ENCODE assay signal across 18 cellular contexts in genomic region chr4:177320721-177321120, GRCh38. TPM values are rescaled to one million over a fixed set of nuclear protein-coding genes. Genes with fewer than 3 reads are reported as not detected.
DNase-seq lines count a peak whose midpoint lies in the region; ATAC-seq and TF ChIP-seq lines count a peak whose summit lies in the region.
"Had no signal": no experiment of that assay in that cellular context is flagged by ENCODE, and none has a peak within 500 bp of the region (broad histone marks: within the 10 kb centered on the region; RNA-seq: fewer than 3 reads in every experiment).

No MANE protein-coding gene starts in this region.

- H3K4me3 ChIP-seq in DND-41 (ENCODE audit: low read depth in 1 of 2, low read length in 2 of 2) (no peak overlapping the region), colonic mucosa (no peak overlapping the region)
- H3K4me3 ChIP-seq: GM23338, K562 had no signal

- H3K4me3 Mint-ChIP-seq in activated T-cell treated with anti-CD3 and anti-CD28 coated beads, Interleukin-2, amount 50 U/mL, for 72 hours = no peak overlapping the region
- H3K4me3 Mint-ChIP-seq in activated T-cell treated with anti-CD3 and anti-CD28 coated beads, Interleukin-2, amount 50 U/mL, for 4 hours = no peak overlapping the region
- no peak overlapping the region for H3K4me3 Mint-ChIP-seq in activated T-helper 2 cell treated with anti-CD3 and anti-CD28 coated beads, Interferon-gamma antibody, Interleukin-2, Interleukin-4, amounts not matched to agents 10 μg/mL and 5 μg/mL and 100 μg/mL, durations not matched to agents 14 hours and 24 hours and 36 hours (ENCODE audit: low read depth)
- H3K4me3 Mint-ChIP-seq: GM23338 had no signal

- H4K20me1 ChIP-seq in DND-41 (ENCODE audit: insufficient read depth, low read length) = peaks cover 73% of the 10 kb centered on the region

- peaks cover 89% of the 10 kb centered on the region for H3K4me1 ChIP-seq in DND-41 (ENCODE audit: insufficient read depth, low read length)
- no peaks in the 10 kb centered on the region for H3K4me1 ChIP-seq in colonic mucosa

- H3K4me1 Mint-ChIP-seq in activated T-cell treated with anti-CD3 and anti-CD28 coated beads, Interleukin-2, amount 50 U/mL, for 72 hours (ENCODE audit: low read depth) = peaks cover 33% of the 10 kb centered on the region
- H3K4me1 Mint-ChIP-seq in activated T-cell treated with anti-CD3 and anti-CD28 coated beads, Interleukin-2, amount 50 U/mL, for 4 hours (ENCODE audit: low read depth) = peaks cover 56% of the 10 kb centered on the region
- H3K4me1 Mint-ChIP-seq in activated T-helper 2 cell treated with anti-CD3 and anti-CD28 coated beads, Interferon-gamma antibody, Interleukin-2, Interleukin-4, amounts not matched to agents 10 μg/mL and 5 μg/mL and 100 μg/mL, durations not matched to agents 14 hours and 24 hours and 36 hours (ENCODE audit: low read depth) = peaks cover 83% of the 10 kb centered on the region

- no peaks in the 10 kb centered on the region for H3K9me3 ChIP-seq in DND-41 (ENCODE audit: insufficient read depth, low read length, severe bottlenecking)
- no peaks in the 10 kb centered on the region for H3K9me3 ChIP-seq in colonic mucosa
- H3K9me3 ChIP-seq: BE2C had no signal

- DNase-seq in activated T-cell treated with anti-CD3 and anti-CD28 coated beads, Interleukin-2, amount 50 U/mL, for 72 hours = no peak
- DNase-seq in activated T-cell treated with anti-CD3 and anti-CD28 coated beads, Interleukin-2, amount 50 U/mL, for 4 hours = no peak
- DNase-seq in DND-41 (no peak), left cardiac atrium (no peak), OCI-M2 (lab: John Stamatoyannopoulos, UW; ENCODE audit: unreplicated experiment) (no peak), colonic mucosa (no peak)
- DNase-seq in activated T-helper 2 cell treated with anti-CD3 and anti-CD28 coated beads, Interferon-gamma antibody, Interleukin-2, Interleukin-4, amounts not matched to agents 10 μg/mL and 5 μg/mL and 100 μg/mL, durations not matched to agents 14 hours and 24 hours and 36 hours (ENCODE audit: low spot score) = no peak
- DNase-seq: BE2C, DMS 273 treated with DMSO at 0.1 percent for 48 hours, MV-4-11, NCI-H1417, NCI-H1930, NCI-H2171, NCI-H446 treated with DMSO at 0.1 percent for 48 hours, PC-3 had no signal

- intact Hi-C loops in activated T-helper 2 cell treated with anti-CD3 and anti-CD28 coated beads, Interferon-gamma antibody, Interleukin-2, Interleukin-4, amounts not matched to agents 10 μg/mL and 5 μg/mL and 100 μg/mL, durations not matched to agents 14 hours and 24 hours and 36 hours (cut with micrococcal nuclease) = loop anchor here (5.0 kb wide), 1 partner anchor 68 kb away; no protein-coding TSS in a partner anchor
- intact Hi-C loops in left cardiac atrium (cut with DNase I) (no loop called here), colonic mucosa (cut with DNase I) (no loop called here)

- H3K9me3 Mint-ChIP-seq in activated T-cell treated with anti-CD3 and anti-CD28 coated beads, Interleukin-2, amount 50 U/mL, for 72 hours = peaks cover 0 to 2% of the 10 kb centered on the region in 2 donors
- H3K9me3 Mint-ChIP-seq in activated T-cell treated with anti-CD3 and anti-CD28 coated beads, Interleukin-2, amount 50 U/mL, for 4 hours = no peaks in the 10 kb centered on the region
- no peaks in the 10 kb centered on the region for H3K9me3 Mint-ChIP-seq in activated T-helper 2 cell treated with anti-CD3 and anti-CD28 coated beads, Interferon-gamma antibody, Interleukin-2, Interleukin-4, amounts not matched to agents 10 μg/mL and 5 μg/mL and 100 μg/mL, durations not matched to agents 14 hours and 24 hours and 36 hours
- H3K9me3 Mint-ChIP-seq: GM23338 had no signal

- H3K27ac ChIP-seq in DND-41 (ENCODE audit: low read length) = no peak overlapping the region
- no peak overlapping the region for H3K27ac ChIP-seq in colonic mucosa
- H3K27ac ChIP-seq: RWPE1 had no signal

- no peaks in the 10 kb centered on the region for H3K27me3 ChIP-seq in DND-41 (ENCODE audit: insufficient read depth, low read length, poor library complexity)
- H3K27me3 ChIP-seq in colonic mucosa = no peaks in the 10 kb centered on the region
- H3K27me3 ChIP-seq: BE2C had no signal

- H3K27ac Mint-ChIP-seq in activated T-cell treated with anti-CD3 and anti-CD28 coated beads, Interleukin-2, amount 50 U/mL, for 72 hours = peak overlapping the region; percentile 28
- H3K27ac Mint-ChIP-seq in activated T-helper 2 cell treated with anti-CD3 and anti-CD28 coated beads, Interferon-gamma antibody, Interleukin-2, Interleukin-4, amounts not matched to agents 10 μg/mL and 5 μg/mL and 100 μg/mL, durations not matched to agents 14 hours and 24 hours and 36 hours = peak overlapping the region; percentile 40
- H3K27ac Mint-ChIP-seq: GM23338 had no signal

- no peak for TF ChIP-seq CTCF in DND-41 (IDR thresholded peaks at IDR 0.05; ENCODE audit: borderline replicate concordance, extremely low read depth, low read length, poor library complexity, severe bottlenecking)
- TF ChIP-seq CTCF in colonic mucosa (IDR thresholded peaks at IDR 0.05) = no peak

- peaks cover 88% of the 10 kb centered on the region for H3K36me3 ChIP-seq in DND-41 (ENCODE audit: insufficient read depth, low read length)
- no peaks in the 10 kb centered on the region for H3K36me3 ChIP-seq in colonic mucosa

- H3K4me2 ChIP-seq in DND-41 (ENCODE audit: insufficient read depth, low read length) = peak overlapping the region; percentile 14; the same call in 1 of the 2 replicates
- H3K4me2 ChIP-seq: GM23338 had no signal

- no peak overlapping the region for H2AFZ ChIP-seq in DND-41 (ENCODE audit: low read depth, low read length)
- H2AFZ ChIP-seq: GM23338 had no signal

- peaks cover 100% of the 10 kb centered on the region for H3K79me2 ChIP-seq in DND-41 (ENCODE audit: insufficient read depth, low read length)

- no peaks in the 10 kb centered on the region for H3K27me3 Mint-ChIP-seq in activated T-cell treated with anti-CD3 and anti-CD28 coated beads, Interleukin-2, amount 50 U/mL, for 72 hours (ENCODE audit: low read depth)
- H3K27me3 Mint-ChIP-seq in activated T-cell treated with anti-CD3 and anti-CD28 coated beads, Interleukin-2, amount 50 U/mL, for 4 hours (ENCODE audit: low read depth) = no peaks in the 10 kb centered on the region
- H3K27me3 Mint-ChIP-seq in activated T-helper 2 cell treated with anti-CD3 and anti-CD28 coated beads, Interferon-gamma antibody, Interleukin-2, Interleukin-4, amounts not matched to agents 10 μg/mL and 5 μg/mL and 100 μg/mL, durations not matched to agents 14 hours and 24 hours and 36 hours (ENCODE audit: low read depth) = no peaks in the 10 kb centered on the region

- no peak for ATAC-seq in activated T-cell treated with anti-CD3 and anti-CD28 coated beads, Interleukin-2, amount 50 U/mL, for 72 hours (replicated peaks in 1 of 2)
- no peak for ATAC-seq in activated T-cell treated with anti-CD3 and anti-CD28 coated beads, Interleukin-2, amount 50 U/mL, for 4 hours
- ATAC-seq in DND-41 (ENCODE audit: insufficient read depth, low read depth) (no peak), left cardiac atrium (no peak)
- ATAC-seq: GM23338, PC-3 had no signal

- H3K36me3 Mint-ChIP-seq in activated T-cell treated with anti-CD3 and anti-CD28 coated beads, Interleukin-2, amount 50 U/mL, for 72 hours (ENCODE audit: insufficient read depth in 2 of 2) = peaks cover 0 to 32% of the 10 kb centered on the region in 2 donors
- no peaks in the 10 kb centered on the region for H3K36me3 Mint-ChIP-seq in activated T-cell treated with anti-CD3 and anti-CD28 coated beads, Interleukin-2, amount 50 U/mL, for 4 hours (ENCODE audit: insufficient read depth)
- peaks cover 46% of the 10 kb centered on the region for H3K36me3 Mint-ChIP-seq in activated T-helper 2 cell treated with anti-CD3 and anti-CD28 coated beads, Interferon-gamma antibody, Interleukin-2, Interleukin-4, amounts not matched to agents 10 μg/mL and 5 μg/mL and 100 μg/mL, durations not matched to agents 14 hours and 24 hours and 36 hours (ENCODE audit: low read depth)

- H3K9ac ChIP-seq in DND-41 (ENCODE audit: low read depth, low read length) = no peak overlapping the region; the same call in 1 of the 2 replicates
- H3K9ac ChIP-seq in colonic mucosa (ENCODE audit: low read depth in 2 of 2, low read length in 2 of 2) = no peak overlapping the region

RNA-seq across cellular contexts. Expression of gene NEIL3, which starts 11.0 kb away (rescaled TPM):
- total RNA-seq in activated T-cell treated with anti-CD3 and anti-CD28 coated beads, Interleukin-2, amount 50 U/mL, for 72 hours = 10 to 100 TPM; 26.4 to 29.2 TPM
- 1 to 10 TPM in 1 of 3 donors, under 1 TPM in 2; 0.58 to 1.2 (median 0.79) TPM for total RNA-seq in activated T-cell treated with anti-CD3 and anti-CD28 coated beads, Interleukin-2, amount 50 U/mL, for 4 hours
- total RNA-seq in activated T-helper 2 cell treated with anti-CD3 and anti-CD28 coated beads, Interferon-gamma antibody, Interleukin-2, Interleukin-4, amounts not matched to agents 10 μg/mL and 5 μg/mL and 100 μg/mL, durations not matched to agents 14 hours and 24 hours and 36 hours = 18.2 and 18.5 TPM in 2 replicates
- under 1 TPM in 1 of 2 donors, not detected in 1; 0.32 TPM for total RNA-seq in left cardiac atrium
- 1 to 10 TPM; 2.5 to 6.1 TPM for total RNA-seq in colonic mucosa
